Comparison of ENCODE assay signal across 1 cellular context in genomic region chr5:173396311-173396993, GRCh38.
TF ChIP-seq lines count a peak whose summit lies in the region.

No MANE protein-coding gene starts in this region.

TF ChIP-seq in HCT116, 20 proteins besides CTCF, POLR2A, EP300 and RAD21 (continued from another document):
- TF ChIP-seq, protein P1, sequence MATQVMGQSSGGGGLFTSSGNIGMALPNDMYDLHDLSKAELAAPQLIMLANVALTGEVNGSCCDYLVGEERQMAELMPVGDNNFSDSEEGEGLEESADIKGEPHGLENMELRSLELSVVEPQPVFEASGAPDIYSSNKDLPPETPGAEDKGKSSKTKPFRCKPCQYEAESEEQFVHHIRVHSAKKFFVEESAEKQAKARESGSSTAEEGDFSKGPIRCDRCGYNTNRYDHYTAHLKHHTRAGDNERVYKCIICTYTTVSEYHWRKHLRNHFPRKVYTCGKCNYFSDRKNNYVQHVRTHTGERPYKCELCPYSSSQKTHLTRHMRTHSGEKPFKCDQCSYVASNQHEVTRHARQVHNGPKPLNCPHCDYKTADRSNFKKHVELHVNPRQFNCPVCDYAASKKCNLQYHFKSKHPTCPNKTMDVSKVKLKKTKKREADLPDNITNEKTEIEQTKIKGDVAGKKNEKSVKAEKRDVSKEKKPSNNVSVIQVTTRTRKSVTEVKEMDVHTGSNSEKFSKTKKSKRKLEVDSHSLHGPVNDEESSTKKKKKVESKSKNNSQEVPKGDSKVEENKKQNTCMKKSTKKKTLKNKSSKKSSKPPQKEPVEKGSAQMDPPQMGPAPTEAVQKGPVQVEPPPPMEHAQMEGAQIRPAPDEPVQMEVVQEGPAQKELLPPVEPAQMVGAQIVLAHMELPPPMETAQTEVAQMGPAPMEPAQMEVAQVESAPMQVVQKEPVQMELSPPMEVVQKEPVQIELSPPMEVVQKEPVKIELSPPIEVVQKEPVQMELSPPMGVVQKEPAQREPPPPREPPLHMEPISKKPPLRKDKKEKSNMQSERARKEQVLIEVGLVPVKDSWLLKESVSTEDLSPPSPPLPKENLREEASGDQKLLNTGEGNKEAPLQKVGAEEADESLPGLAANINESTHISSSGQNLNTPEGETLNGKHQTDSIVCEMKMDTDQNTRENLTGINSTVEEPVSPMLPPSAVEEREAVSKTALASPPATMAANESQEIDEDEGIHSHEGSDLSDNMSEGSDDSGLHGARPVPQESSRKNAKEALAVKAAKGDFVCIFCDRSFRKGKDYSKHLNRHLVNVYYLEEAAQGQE (IDR thresholded peaks at IDR 0.05; ENCODE audit: low read depth), result no peak
- TF ChIP-seq POLR2AphosphoS5 (IDR thresholded peaks at IDR 0.05; ENCODE audit: low read depth, low read length) (no peak), SIN3A (IDR thresholded peaks at IDR 0.05; ENCODE audit: low read depth) (no peak)
TF ChIP-seq in HCT116: peak in this region for 0.
